In genomic region chr13:49411353-49411752, GRCh38 we compare ENCODE assay signal across 27 cellular contexts.
"Had no signal": no experiment of that assay in that cellular context is flagged by ENCODE, and none has a peak within 500 bp of the region (broad histone marks: within the 10 kb centered on the region; RNA-seq: fewer than 3 reads in every experiment).

No MANE protein-coding gene starts in this region.

- H3K4me1 ChIP-seq: colonic mucosa, foreskin keratinocyte had no signal

- H3K27me3 ChIP-seq: colonic mucosa, dorsolateral prefrontal cortex, esophagus muscularis mucosa, esophagus squamous epithelium, foreskin keratinocyte, gastrocnemius medialis, gastroesophageal sphincter, heart left ventricle, heart right ventricle, hepatocyte had no signal

- H3K27ac ChIP-seq: colonic mucosa, coronary artery, dorsolateral prefrontal cortex, epithelial cell of prostate, esophagus muscularis mucosa, esophagus squamous epithelium, foreskin keratinocyte, gastrocnemius medialis, heart left ventricle, heart right ventricle, hepatocyte had no signal

- DNase-seq: colonic mucosa; cortex of kidney; dermis blood vessel endothelial cell; dorsolateral prefrontal cortex; effector CD4-positive, alpha-beta T cell; effector CD8-positive, alpha-beta T cell; effector memory CD4-positive, alpha-beta T cell; effector memory CD8-positive, alpha-beta T cell; endodermal cell; erythroblast; esophagus squamous epithelium; foreskin fibroblast; foreskin keratinocyte; foreskin melanocyte; gastrocnemius medialis; glutamatergic neuron; head of caudate nucleus; heart left ventricle; heart right ventricle had no signal

- H3K36me3 ChIP-seq: colonic mucosa, esophagus muscularis mucosa, esophagus squamous epithelium, gastrocnemius medialis, gastroesophageal sphincter, heart right ventricle had no signal

- FAIRE-seq: colon, endothelial cell of umbilical vein, frontal cortex had no signal

- H3K9me3 ChIP-seq: colonic mucosa, esophagus muscularis mucosa, esophagus squamous epithelium, gastrocnemius medialis, gastroesophageal sphincter, heart left ventricle had no signal

- H3K4me3 ChIP-seq: colonic mucosa, coronary artery, dorsolateral prefrontal cortex, esophagus muscularis mucosa, esophagus squamous epithelium, gastrocnemius medialis, gastroesophageal sphincter, heart left ventricle, heart right ventricle, hepatocyte had no signal
